In genomic region chr19:17435218-17435617, GRCh38 we compare ENCODE assay signal across 31 cellular contexts. TPM values are rescaled to one million over a fixed set of nuclear protein-coding genes. Genes with fewer than 3 reads are reported as not detected.
"Had no signal": no experiment of that assay in that cellular context is flagged by ENCODE, and none has a peak within 500 bp of the region (broad histone marks: within the 10 kb centered on the region; RNA-seq: fewer than 3 reads in every experiment).

No MANE protein-coding gene starts in this region.

- H3K27ac ChIP-seq: colonic mucosa, epithelial cell of prostate, esophagus squamous epithelium, gastrocnemius medialis, heart right ventricle, left ventricle myocardium inferior, lower lobe of right lung had no signal

- H3K27me3 ChIP-seq: colonic mucosa, esophagus squamous epithelium, gastrocnemius medialis, heart right ventricle had no signal

- H3K9me3 ChIP-seq: colonic mucosa, esophagus squamous epithelium, gastrocnemius medialis, lower lobe of right lung, mucosa of descending colon had no signal

- H3K4me3 ChIP-seq: colonic mucosa, esophagus squamous epithelium, gastrocnemius medialis, heart right ventricle, left ventricle myocardium inferior, lower lobe of right lung, mucosa of descending colon had no signal

- H3K4me1 ChIP-seq: colonic mucosa, heart right ventricle, left ventricle myocardium inferior, lower lobe of right lung had no signal

- H3K36me3 ChIP-seq: colonic mucosa, esophagus squamous epithelium, gastrocnemius medialis, left ventricle myocardium inferior, lower lobe of right lung had no signal

- ATAC-seq: effector memory CD8-positive, alpha-beta T cell; esophagus mucosa; gastrocnemius medialis; heart right ventricle; left cardiac atrium; lower lobe of right lung; mucosa of descending colon had no signal

- DNase-seq: colonic mucosa; cortex of kidney; effector CD8-positive, alpha-beta T cell; effector memory CD8-positive, alpha-beta T cell; endodermal cell; erythroblast; esophagus squamous epithelium; foreskin fibroblast; foreskin melanocyte; gastrocnemius medialis; glutamatergic neuron; head of caudate nucleus; heart right ventricle; hippocampal formation; left cardiac atrium; left ventricle myocardium inferior; lower lobe of right lung; mesenchymal stem cell; mucosa of descending colon had no signal

RNA-seq across cellular contexts. Expression of gene TMEM221, which starts 13.2 kb away (rescaled TPM):
- total RNA-seq: colonic mucosa, dermis microvascular lymphatic vessel endothelial cell, esophagus mucosa, gastrocnemius medialis, lower lobe of right lung, lung microvascular endothelial cell, mesenteric fat pad had no signal

RNA-seq across cellular contexts. Expression of gene NXNL1, which starts 25.5 kb away (rescaled TPM):
- total RNA-seq: chondrocyte, colonic mucosa, dermis microvascular lymphatic vessel endothelial cell, endodermal cell, esophagus mucosa, esophagus squamous epithelium, gastrocnemius medialis, glomerular endothelial cell, kidney epithelial cell, lower leg skin, lower lobe of right lung, lung microvascular endothelial cell, mesothelial cell of epicardium, mucosa of descending colon, myocyte had no signal
- polyA plus RNA-seq: keratinocyte had no signal

RNA-seq across cellular contexts. Expression of gene BST2, which starts 29.8 kb away (rescaled TPM):
- total RNA-seq: chondrocyte had no signal
